Comparison of ENCODE assay signal across 32 cellular contexts in the genomic region with DNA sequence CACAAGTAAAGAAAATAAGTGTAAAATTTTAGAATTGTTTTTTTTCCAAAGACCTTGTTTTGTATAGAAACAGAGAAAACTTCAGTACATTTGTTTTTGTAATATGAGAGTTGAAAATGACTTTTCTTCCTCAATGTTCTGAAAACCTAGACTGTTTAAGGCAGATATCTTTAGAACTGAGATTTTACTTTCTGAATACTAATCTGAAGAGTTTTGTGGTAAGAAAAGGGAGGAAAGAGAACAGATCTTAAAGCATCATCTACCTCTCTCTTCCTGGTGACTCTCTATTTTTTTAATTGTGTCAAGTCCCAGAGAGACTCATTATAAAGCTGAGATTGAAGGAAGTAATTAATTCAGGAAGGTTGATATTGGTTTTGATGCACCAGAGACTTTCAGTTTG.
"Had no signal": no experiment of that assay in that cellular context is flagged by ENCODE, and none has a peak within 500 bp of the region (broad histone marks: within the 10 kb centered on the region; RNA-seq: fewer than 3 reads in every experiment).

No MANE protein-coding gene starts in this region.

- ATAC-seq: activated CD4-positive, alpha-beta T cell treated with anti-CD3 and anti-CD28 coated beads for 36 hours; activated CD8-positive, alpha-beta memory T cell treated with anti-CD3 and anti-CD28 coated beads, Interleukin-2, amount 10 ng/mL, durations not matched to agents 7 days and 5 days; activated CD8-positive, alpha-beta T cell treated with anti-CD3 and anti-CD28 coated beads, Interleukin-2, amount 10 ng/mL, durations not matched to agents 7 days and 5 days; activated naive CD4-positive, alpha-beta T cell treated with anti-CD3 and anti-CD28 coated beads, Interleukin-2, amount 50 U/mL, for 72 hours; foreskin keratinocyte; gastrocnemius medialis; heart left ventricle; T-helper 17 cell had no signal

- H3K27ac ChIP-seq: ascending aorta, breast epithelium, cardiac muscle cell, coronary artery, dorsolateral prefrontal cortex, esophagus muscularis mucosa, foreskin keratinocyte, gastrocnemius medialis, heart left ventricle had no signal

- H3K36me3 ChIP-seq: ascending aorta, breast epithelium, cardiac muscle cell, esophagus muscularis mucosa, gastrocnemius medialis, heart left ventricle had no signal

- H3K4me1 ChIP-seq: ascending aorta, breast epithelium, esophagus muscularis mucosa, foreskin keratinocyte, gastrocnemius medialis, heart left ventricle had no signal

- DNase-seq: activated CD4-positive, alpha-beta memory T cell treated with anti-CD3 and anti-CD28 coated beads for 36 hours; activated CD4-positive, alpha-beta T cell treated with anti-CD3 and anti-CD28 coated beads for 36 hours; activated CD4-positive, alpha-beta T cell treated with anti-CD3 and anti-CD28 coated beads, Interleukin-2, amount 10 ng/mL, durations not matched to agents 24 days and 14 days; activated CD4-positive, CD25-positive, alpha-beta regulatory T cell; activated CD4-positive, CD25-positive, alpha-beta regulatory T cell treated with anti-CD3 and anti-CD28 coated beads, Interleukin-2, amount 50 U/mL, for 72 hours; activated CD8-positive, alpha-beta memory T cell treated with anti-CD3 and anti-CD28 coated beads, Interleukin-2, amount 10 ng/mL, durations not matched to agents 7 days and 5 days; activated CD8-positive, alpha-beta memory T cell treated with anti-CD3 and anti-CD28 coated beads, Interleukin-2, amount 50 U/mL, for 4 hours; activated CD8-positive, alpha-beta T cell treated with anti-CD3 and anti-CD28 coated beads, Interleukin-2, amount 10 ng/mL, durations not matched to agents 7 days and 5 days; activated effector memory CD4-positive, alpha-beta T cell treated with anti-CD3 and anti-CD28 coated beads, Interleukin-2, amount 50 U/mL, for 16 hours; activated naive CD4-positive, alpha-beta T cell treated with anti-CD3 and anti-CD28 coated beads, Interleukin-2, amount 10 ng/mL, durations not matched to agents 7 days and 5 days; activated naive CD8-positive, alpha-beta T cell treated with anti-CD3 and anti-CD28 coated beads, Interleukin-2, amount 10 ng/mL, durations not matched to agents 7 days and 5 days; activated T-cell treated with anti-CD3 and anti-CD28 coated beads, Interleukin-2, amount 50 U/mL, for 1 hour; activated T-cell treated with anti-CD3 and anti-CD28 coated beads, Interleukin-2, amount 50 U/mL, for 48 hours; central memory CD4-positive, alpha-beta T cell; cerebellar nuclear complex; dorsolateral prefrontal cortex; effector memory CD4-positive, alpha-beta T cell; endodermal cell; erythroblast; foreskin keratinocyte; gastrocnemius medialis; glutamatergic neuron; heart left ventricle; T-helper 1 cell; T-helper 17 cell; T1000 had no signal

- H3K27me3 ChIP-seq: ascending aorta, breast epithelium, cardiac muscle cell, dorsolateral prefrontal cortex, esophagus muscularis mucosa, foreskin keratinocyte, gastrocnemius medialis, heart left ventricle had no signal

- H3K4me3 ChIP-seq: ascending aorta, breast epithelium, cardiac muscle cell, coronary artery, dorsolateral prefrontal cortex, esophagus muscularis mucosa, gastrocnemius medialis, heart left ventricle had no signal

- H3K9me3 ChIP-seq: ascending aorta, breast epithelium, esophagus muscularis mucosa, gastrocnemius medialis had no signal
